In genomic region chr10:12195603-12196506, GRCh38 we compare ENCODE assay signal across 8 cellular contexts. TPM values are rescaled to one million over a fixed set of nuclear protein-coding genes. Genes with fewer than 3 reads are reported as not detected.
A peak's percentile ranks its signal among the peaks of the same experiment; 100 is the strongest.
DNase-seq lines count a peak whose midpoint lies in the region; ATAC-seq and TF ChIP-seq lines count a peak whose summit lies in the region.

Gene CDC123 (plus strand): TSS chr10:12196188. CDS start chr10:12196246, 58 bp downstream.
Gene NUDT5 (minus strand): TSS chr10:12195891. CDS start chr10:12186291, 9,600 bp downstream.

- TF ChIP-seq CTCF in AG09319 (IDR thresholded peaks at IDR 0.05; ENCODE audit: low read depth, low read length): no peak
- peak in 7 of 11 experiments; percentile 8 to 30 (median 26) for TF ChIP-seq CTCF in spleen (IDR thresholded peaks at IDR 0.05 in 8 of 11, conservative IDR thresholded peaks at IDR 0.05 in 3 of 11)

- no peaks in the 10 kb centered on the region for H3K27me3 ChIP-seq in spleen (replicated peaks in 1 of 7)

- H3K4me3 ChIP-seq in spleen: peak within 1 kb of the TSS; percentile 77 to 100 (median 94)

- WGBS in spleen, 5 donors: 0 to 1% (median 0%) methylated on average over 51 to 62 of the region's 62 CpGs

- H3K27ac ChIP-seq in caudate nucleus (ENCODE audit: low read depth, low read length) (peak within 1 kb of the TSS; percentile 98), spleen (peak within 1 kb of the TSS; percentile 83 to 97 (median 94))

- ATAC-seq in GM19023 (IDR thresholded peaks at IDR 0.05; ENCODE audit: unreplicated experiment) (peak; percentile 91), HG03196 (IDR thresholded peaks at IDR 0.05; ENCODE audit: unreplicated experiment) (peak; percentile 90)

- H3K4me1 ChIP-seq in spleen: peaks cover 20 to 91% (median 55%) of the 10 kb centered on the region in 6 donors

- no peaks in the 10 kb centered on the region for H3K9me3 ChIP-seq in spleen

- DNase-seq in AG09319 (ENCODE audit: extremely low read depth, low read depth) (peak; percentile 59), NCI-H226 (peak; percentile 90), caudate nucleus (lab: John Stamatoyannopoulos, UW) (peak in 60 of 61 donors; percentile 49 to 98 (median 89)), inferior parietal cortex (ENCODE audit: extremely low spot score) (peak; percentile 97), spleen (peak; percentile 95)
- peak; percentile 59 to 76 (median 70) for DNase-seq in activated CD4-positive, CD25-positive, alpha-beta regulatory T cell (lab: John Stamatoyannopoulos, UW)

- intact Hi-C loops in spleen (cut with DNase I; ENCODE audit: low total_unique reads): no loop called here

- peaks cover 0 to 42% (median 10%) of the 10 kb centered on the region in 6 donors for H3K36me3 ChIP-seq in spleen

- peak in 2 of 3 donors; percentile 12 to 16 for TF ChIP-seq POLR2A in spleen (IDR thresholded peaks at IDR 0.05)

RNA-seq across cellular contexts. Expression of gene CDC123, which starts in this region (rescaled TPM):
- total RNA-seq in spleen: 10 to 100 TPM; 52.7 to 93.8 (median 67.8) TPM
- polyA plus RNA-seq in spleen: 10 to 100 TPM; 38.8 to 54.6 (median 47.1) TPM

RNA-seq across cellular contexts. Expression of gene NUDT5, which starts in this region (rescaled TPM):
- total RNA-seq in spleen: 10 to 100 TPM; 33.5 to 63.4 (median 44.7) TPM
- polyA plus RNA-seq in spleen: 10 to 100 TPM; 32.5 to 44.3 (median 36.9) TPM

Comparison
In these comparisons a context has a peak if more than half of its experiments do, and no peak if none do; other contexts are left out.
1. Peak in every context shown above with its lines: DNase-seq, ATAC-seq, H3K4me3 ChIP-seq and H3K27ac ChIP-seq.